7 cellular contexts compared by ENCODE assay signal in genomic region chr10:119028900-119029612, GRCh38. TPM values are rescaled to one million over a fixed set of nuclear protein-coding genes. Genes with fewer than 3 reads are reported as not detected.
DNase-seq lines count a peak whose midpoint lies in the region; ATAC-seq and TF ChIP-seq lines count a peak whose summit lies in the region.

No MANE protein-coding gene starts in this region.

- peak overlapping the region; percentile 2; the same call in 1 of the 2 replicates for H3K4me3 ChIP-seq in WI38 (ENCODE audit: low read depth, low read length)
- peak overlapping the region; percentile 42 to 85 (median 67) for H3K4me3 ChIP-seq in breast epithelium
- H3K4me3 ChIP-seq in skin epidermis, result peak overlapping the region; percentile 24 to 62 (median 58)

- TF ChIP-seq CTCF in GM13977 (IDR thresholded peaks at IDR 0.05; ENCODE audit: extremely low read depth, insufficient read depth, missing control alignments) (peak; percentile 21), WI38 (IDR thresholded peaks at IDR 0.05; ENCODE audit: low read depth, low read length) (no peak), breast epithelium (IDR thresholded peaks at IDR 0.05) (no peak)

- in situ Hi-C loops in GM13977 (cut with MboI; ENCODE audit: low pct_unique_long_range_greater_than_20kb, low sequenced_read_pairs, unreplicated experiment), result no loop called here

- H3K9me3 ChIP-seq in breast epithelium, result no peaks in the 10 kb centered on the region

- peaks cover 9 to 10% of the 10 kb centered on the region in 2 donors for H3K4me1 ChIP-seq in breast epithelium

- H3K27ac ChIP-seq in breast epithelium, result peak overlapping the region; percentile 69 to 74
- H3K27ac ChIP-seq in skin epidermis, result peak overlapping the region in 4 of 21 experiments; percentile 7 to 33 (median 16)

- peak; percentile 53 for ATAC-seq in HG02884 (IDR thresholded peaks at IDR 0.05; ENCODE audit: unreplicated experiment)

- H3K27me3 ChIP-seq in breast epithelium, result no peaks in the 10 kb centered on the region

- H3K36me3 ChIP-seq in breast epithelium, result no peaks in the 10 kb centered on the region

- intact Hi-C loops in breast epithelium (cut with DNase I; ENCODE audit: low total_unique reads), result loop anchor here (2.0 kb wide), 1 partner anchor 48 kb away; no protein-coding TSS in a partner anchor

- no peak for TF ChIP-seq POLR2A in breast epithelium (IDR thresholded peaks at IDR 0.05)

- DNase-seq in GM13977 (ENCODE audit: low spot score) (peak; percentile 95), NCI-H1930 (lab: John Stamatoyannopoulos, UW) (peak; percentile 83 to 86), breast epithelium (ENCODE audit: low spot score in 2 of 2) (peak; percentile 79 to 82), iPS-NIHi7 (ENCODE audit: extremely low spot score) (peak; percentile 98)

RNA-seq across cellular contexts. Expression of gene NANOS1, which starts 0.5 kb away (rescaled TPM):
- total RNA-seq in breast epithelium, result 1 to 10 TPM; 2.9 to 6.4 (median 3.7) TPM

RNA-seq across cellular contexts. Expression of gene EIF3A, which starts 51.6 kb away (rescaled TPM):
- 100 to 1,000 TPM; 117 to 166 (median 124) TPM for total RNA-seq in breast epithelium

Comparison
In these comparisons a context has a peak if more than half of its experiments do, and no peak if none do; other contexts are left out.
1. H3K4me3 ChIP-seq: peak in every context shown above with its lines; median percentile 67 in breast epithelium; 58 in skin epidermis; 2 in WI38.